In the genomic region with DNA sequence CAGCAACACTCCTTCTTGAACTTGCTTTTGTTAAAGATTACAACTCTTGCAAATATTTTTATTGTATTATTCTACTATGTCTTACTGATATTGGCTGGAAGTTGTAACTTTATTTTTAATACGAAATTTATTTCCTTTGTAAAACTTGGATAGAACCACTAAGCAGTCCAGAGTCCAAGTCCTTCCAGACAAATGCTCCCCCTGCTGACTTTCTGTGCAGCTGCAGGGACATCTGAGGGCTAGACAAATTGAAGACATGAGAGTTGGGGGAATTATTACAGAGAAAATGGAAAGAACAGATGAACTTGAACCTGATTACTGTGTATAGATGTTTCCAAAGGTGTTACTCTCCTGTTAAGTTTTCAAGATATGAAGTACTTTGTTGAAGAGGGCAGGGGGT, we compare ENCODE assay signal across 9 cellular contexts.
A peak's percentile ranks its signal among the peaks of the same experiment; 100 is the strongest.
DNase-seq lines count a peak whose midpoint lies in the region; ATAC-seq and TF ChIP-seq lines count a peak whose summit lies in the region.
"Had no signal": no experiment of that assay in that cellular context is flagged by ENCODE, and none has a peak within 500 bp of the region (broad histone marks: within the 10 kb centered on the region; RNA-seq: fewer than 3 reads in every experiment).

No MANE protein-coding gene starts in this region.

- H3K9me2 ChIP-seq in GM23338 (ENCODE audit: insufficient read depth), result no peaks in the 10 kb centered on the region
- H3K9me2 ChIP-seq in hepatocyte (replicated peaks; ENCODE audit: insufficient read depth), result no peaks in the 10 kb centered on the region

- H3K27ac Mint-ChIP-seq in GM23338, result no peak overlapping the region
- H3K27ac Mint-ChIP-seq: dendritic cell treated with granulocyte-macrophage colony-stimulating factor and Interleukin-4, amounts not matched to agents 40 ng/mL and 50 ng/mL, for 4 days had no signal

- TF ChIP-seq POLR2A in vagina (IDR thresholded peaks at IDR 0.05), result no peak

- no peak for ATAC-seq in GM23338
- peak; percentile 75 for ATAC-seq in SK-N-SH treated with all-trans-retinoic acid at 6 μM for 48 hours
- no peak for ATAC-seq in HG02623 (IDR thresholded peaks at IDR 0.05; ENCODE audit: unreplicated experiment)

- H3K79me2 ChIP-seq in GM23338 (replicated peaks; ENCODE audit: insufficient read depth) (no peaks in the 10 kb centered on the region), hepatocyte (no peaks in the 10 kb centered on the region)

- TF ChIP-seq CTCF in AG10803 (conservative IDR thresholded peaks at IDR 0.05; ENCODE audit: low read length) (peak; percentile 76), GM23338 (conservative IDR thresholded peaks at IDR 0.05; ENCODE audit: low read depth in 2 of 2) (peak; percentile 67 to 77), hepatocyte (IDR thresholded peaks at IDR 0.05; ENCODE audit: poor library complexity) (peak; percentile 61), vagina (IDR thresholded peaks at IDR 0.05) (no peak)

- H3K4me1 Mint-ChIP-seq in GM23338, result peaks cover 16% of the 10 kb centered on the region; the same call in 2 of the 3 replicates

- H3K36me3 ChIP-seq in GM23338 (ENCODE audit: insufficient read depth), result no peaks in the 10 kb centered on the region
- H3K36me3 ChIP-seq in hepatocyte (replicated peaks; ENCODE audit: insufficient read depth, low read depth), result no peaks in the 10 kb centered on the region
- no peaks in the 10 kb centered on the region for H3K36me3 ChIP-seq in vagina

- no peaks in the 10 kb centered on the region for H3K27me3 ChIP-seq in GM23338 (ENCODE audit: insufficient read depth)
- no peaks in the 10 kb centered on the region for H3K27me3 ChIP-seq in hepatocyte
- no peaks in the 10 kb centered on the region for H3K27me3 ChIP-seq in vagina

- H3K9me3 Mint-ChIP-seq in GM23338, result no peaks in the 10 kb centered on the region
- H3K9me3 Mint-ChIP-seq: dendritic cell treated with granulocyte-macrophage colony-stimulating factor and Interleukin-4, amounts not matched to agents 40 ng/mL and 50 ng/mL, for 4 days had no signal

- H3K4me3 Mint-ChIP-seq in GM23338, result no peak overlapping the region
- H3K4me3 Mint-ChIP-seq: dendritic cell treated with granulocyte-macrophage colony-stimulating factor and Interleukin-4, amounts not matched to agents 40 ng/mL and 50 ng/mL, for 4 days had no signal

- 0 out of 2 replicates have a peak, but pooled peaks cover 10% of the 10 kb centered on the region for H3K4me1 ChIP-seq in GM23338 (ENCODE audit: insufficient read depth)
- H3K4me1 ChIP-seq in hepatocyte (ENCODE audit: insufficient read depth), result no peaks in the 10 kb centered on the region
- H3K4me1 ChIP-seq in vagina, result no peaks in the 10 kb centered on the region

- intact Hi-C loops in vagina (cut with DNase I), result no loop called here

- H4K20me1 ChIP-seq in GM23338 (replicated peaks; ENCODE audit: insufficient read depth) (no peaks in the 10 kb centered on the region), hepatocyte (ENCODE audit: insufficient read depth, poor library complexity, severe bottlenecking) (no peaks in the 10 kb centered on the region)

- H3K27ac ChIP-seq in GM23338 (ENCODE audit: low read depth) (no peak overlapping the region), hepatocyte (no peak overlapping the region), vagina (no peak overlapping the region)

- DNase-seq in AG10803 (ENCODE audit: low read depth) (peak; percentile 43), GM23338 (ENCODE audit: low spot score) (peak; percentile 28), hepatocyte (ENCODE audit: low spot score) (peak; percentile 39), vagina (ENCODE audit: extremely low spot score in 2 of 2) (no peak), cortex of kidney (lab: John Stamatoyannopoulos, UW) (no peak)
- no peak for DNase-seq in activated CD4-positive, alpha-beta T cell treated with anti-CD3 and anti-CD28 coated beads for 1 hour

- H3K4me2 ChIP-seq in GM23338 (no peak overlapping the region), hepatocyte (no peak overlapping the region)

- H3K27me3 Mint-ChIP-seq in GM23338 (ENCODE audit: insufficient read depth, low read depth, poor library complexity), result no peaks in the 10 kb centered on the region
- H3K27me3 Mint-ChIP-seq: dendritic cell treated with granulocyte-macrophage colony-stimulating factor and Interleukin-4, amounts not matched to agents 40 ng/mL and 50 ng/mL, for 4 days had no signal

- H3K4me3 ChIP-seq in AG10803 (ENCODE audit: low read length) (no peak overlapping the region), GM23338 (no peak overlapping the region), hepatocyte (no peak overlapping the region), vagina (no peak overlapping the region)

- WGBS in hepatocyte (ENCODE audit: low lambda C conversion rate, missing lambda C conversion rate), result 58% methylated on average over 1 of the region's 1 CpG

- H3F3A ChIP-seq in GM23338 (replicated peaks; ENCODE audit: low read depth), result no peaks in the 10 kb centered on the region

- no peaks in the 10 kb centered on the region for H3K9me3 ChIP-seq in hepatocyte (ENCODE audit: low read depth)
- no peaks in the 10 kb centered on the region for H3K9me3 ChIP-seq in vagina

- no peak overlapping the region for H2AFZ ChIP-seq in GM23338
- H2AFZ ChIP-seq in hepatocyte, result no peak overlapping the region

- no peaks in the 10 kb centered on the region for H3K36me3 Mint-ChIP-seq in GM23338 (ENCODE audit: low read depth)

TF ChIP-seq in GM23338, 12 proteins besides CTCF, POLR2A, EP300 and RAD21 (continues in another document):
- TF ChIP-seq POLR2AphosphoS5 (IDR thresholded peaks at IDR 0.05; ENCODE audit: low read depth), result no peak
- no peak for TF ChIP-seq ZNF331 (CRISPR knock-in tag; IDR thresholded peaks at IDR 0.05; ENCODE audit: low read depth)
- TF ChIP-seq REST (IDR thresholded peaks at IDR 0.05; ENCODE audit: unreplicated experiment), result no peak
- no peak for TF ChIP-seq CREB1 (CRISPR knock-in tag; IDR thresholded peaks at IDR 0.05; ENCODE audit: low read depth)
- TF ChIP-seq JUNB (IDR thresholded peaks at IDR 0.05; ENCODE audit: unreplicated experiment), result no peak

TF ChIP-seq in SK-N-SH treated with all-trans-retinoic acid at 6 μM for 48 hours, 23 proteins besides CTCF, POLR2A, EP300 and RAD21:
- no peak for TF ChIP-seq BACH2 (CRISPR knock-in tag; IDR thresholded peaks at IDR 0.05; ENCODE audit: borderline replicate concordance)
- no peak for TF ChIP-seq PATZ1 (CRISPR knock-in tag; IDR thresholded peaks at IDR 0.05; ENCODE audit: borderline replicate concordance)
- no peak for TF ChIP-seq ARNTL (CRISPR knock-in tag; IDR thresholded peaks at IDR 0.05; ENCODE audit: borderline replicate concordance, low read depth)
- TF ChIP-seq ESRRG (CRISPR knock-in tag; IDR thresholded peaks at IDR 0.05), result no peak
- no peak for TF ChIP-seq ZC3H10 (CRISPR knock-in tag; IDR thresholded peaks at IDR 0.05)
- TF ChIP-seq CSRNP3 (CRISPR knock-in tag; IDR thresholded peaks at IDR 0.05), result no peak
- TF ChIP-seq, protein P1, sequence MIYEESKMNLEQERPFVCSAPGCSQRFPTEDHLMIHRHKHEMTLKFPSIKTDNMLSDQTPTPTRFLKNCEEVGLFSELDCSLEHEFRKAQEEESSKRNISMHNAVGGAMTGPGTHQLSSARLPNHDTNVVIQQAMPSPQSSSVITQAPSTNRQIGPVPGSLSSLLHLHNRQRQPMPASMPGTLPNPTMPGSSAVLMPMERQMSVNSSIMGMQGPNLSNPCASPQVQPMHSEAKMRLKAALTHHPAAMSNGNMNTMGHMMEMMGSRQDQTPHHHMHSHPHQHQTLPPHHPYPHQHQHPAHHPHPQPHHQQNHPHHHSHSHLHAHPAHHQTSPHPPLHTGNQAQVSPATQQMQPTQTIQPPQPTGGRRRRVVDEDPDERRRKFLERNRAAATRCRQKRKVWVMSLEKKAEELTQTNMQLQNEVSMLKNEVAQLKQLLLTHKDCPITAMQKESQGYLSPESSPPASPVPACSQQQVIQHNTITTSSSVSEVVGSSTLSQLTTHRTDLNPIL (CRISPR knock-in tag; IDR thresholded peaks at IDR 0.05; ENCODE audit: low read depth), result no peak
- no peak for TF ChIP-seq ZFP3 (CRISPR knock-in tag; IDR thresholded peaks at IDR 0.05)
- no peak for TF ChIP-seq OSR1 (CRISPR knock-in tag; IDR thresholded peaks at IDR 0.05)
- no peak for TF ChIP-seq ZFP30 (CRISPR knock-in tag; IDR thresholded peaks at IDR 0.05)
- TF ChIP-seq SNAI2 (CRISPR knock-in tag; IDR thresholded peaks at IDR 0.05), result no peak
- TF ChIP-seq ZNF8 (CRISPR knock-in tag; IDR thresholded peaks at IDR 0.05), result no peak
- TF ChIP-seq ZNF565 (CRISPR knock-in tag; conservative IDR thresholded peaks at IDR 0.05; ENCODE audit: low read depth), result no peak
- no peak for TF ChIP-seq ISL1 (CRISPR knock-in tag; IDR thresholded peaks at IDR 0.05)

Comparison
In these comparisons a context has a peak if more than half of its experiments do, and no peak if none do; other contexts are left out.
1. DNase-seq: peak in AG10803 (single experiment), GM23338 (single experiment) and hepatocyte (single experiment); none in vagina (0 of 2), activated CD4-positive, alpha-beta T cell treated with anti-CD3 and anti-CD28 coated beads for 1 hour (single experiment) and cortex of kidney (single experiment).
2. CTCF ChIP-seq: peak in AG10803 (single experiment), GM23338 (2 of 2) and hepatocyte (single experiment); none in vagina (0 of 3).